1 cellular context compared by ENCODE assay signal in the genomic region with DNA sequence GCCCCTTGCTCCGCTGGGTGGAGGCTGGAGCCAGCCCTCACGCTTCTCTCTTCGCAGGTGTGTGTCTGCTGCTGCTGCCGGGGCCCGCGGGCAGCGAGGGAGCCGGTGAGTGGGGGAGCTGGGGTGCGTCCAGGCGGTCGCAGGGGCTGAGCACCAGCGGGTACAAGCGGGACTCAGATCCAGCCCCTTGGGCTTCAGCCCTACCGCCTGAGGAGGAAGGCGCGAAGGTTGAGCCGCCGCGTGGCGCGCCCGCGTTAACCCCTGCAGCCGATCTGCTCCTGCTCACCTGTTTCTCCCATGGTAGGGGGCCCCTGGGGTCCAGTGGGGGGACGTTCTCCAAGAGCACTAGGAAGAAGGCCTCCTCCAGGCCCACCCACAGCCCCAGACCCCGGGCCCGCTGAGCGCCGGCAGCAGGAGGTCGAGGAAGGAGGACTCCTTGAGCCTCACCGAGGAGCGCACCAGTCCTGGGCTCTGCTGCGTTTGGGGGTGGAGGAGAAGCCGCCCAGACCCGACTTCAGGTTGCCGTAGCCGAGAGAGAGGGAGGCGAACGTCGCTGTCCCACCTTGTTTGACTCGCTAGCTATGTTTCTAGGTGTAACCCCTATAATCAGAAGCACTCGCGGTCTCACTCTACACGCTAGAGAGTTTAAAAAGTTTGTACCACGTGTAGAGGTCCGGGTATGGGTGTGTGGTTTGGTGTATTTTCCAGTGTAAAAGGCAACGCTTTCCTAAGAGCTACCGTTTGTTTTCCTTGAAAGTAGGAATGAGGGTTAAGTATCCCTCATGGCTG.
TF ChIP-seq lines count a peak whose summit lies in the region.

No MANE protein-coding gene starts in this region.

TF ChIP-seq in K562, 482 proteins besides CTCF, POLR2A, EP300 and RAD21 (continued from another document and continues in another):
- no peak for TF ChIP-seq ZNF518B (CRISPR knock-in tag; IDR thresholded peaks at IDR 0.05)
- no peak for TF ChIP-seq ZNF785 (CRISPR knock-in tag; IDR thresholded peaks at IDR 0.05)
- no peak for TF ChIP-seq FIP1L1 (IDR thresholded peaks at IDR 0.05; ENCODE audit: low read depth, low read length, poor library complexity, severe bottlenecking)
- no peak for TF ChIP-seq SP1 (CRISPR knock-in tag; IDR thresholded peaks at IDR 0.05)
- TF ChIP-seq ZNF282 (CRISPR knock-in tag; IDR thresholded peaks at IDR 0.05), result peak; percentile 63; the same call in 1 of the 2 replicates
- TF ChIP-seq THAP12 (CRISPR knock-in tag; IDR thresholded peaks at IDR 0.05), result no peak
- no peak for TF ChIP-seq ETV6 (IDR thresholded peaks at IDR 0.05; ENCODE audit: borderline replicate concordance in 1 of 2, low read depth in 2 of 2, low read length in 1 of 2)
- no peak for TF ChIP-seq ETV6 (CRISPR knock-in tag; IDR thresholded peaks at IDR 0.05; ENCODE audit: borderline replicate concordance)
- no peak for TF ChIP-seq POLR3G (IDR thresholded peaks at IDR 0.05; ENCODE audit: extremely low read depth, insufficient read length, insufficient replicate concordance)
- no peak for TF ChIP-seq ARID1B (IDR thresholded peaks at IDR 0.05)
- no peak for TF ChIP-seq ZNF24 (IDR thresholded peaks at IDR 0.05)
- TF ChIP-seq TEAD4 (IDR thresholded peaks at IDR 0.05; ENCODE audit: low read length), result no peak
- no peak for TF ChIP-seq TEAD4 (CRISPR knock-in tag; IDR thresholded peaks at IDR 0.05; ENCODE audit: borderline replicate concordance)
- no peak for TF ChIP-seq ZNF57 (CRISPR knock-in tag; IDR thresholded peaks at IDR 0.05)
- TF ChIP-seq CBX1 (IDR thresholded peaks at IDR 0.05; ENCODE audit: low read depth), result no peak
- TF ChIP-seq MYNN (IDR thresholded peaks at IDR 0.05), result no peak
- no peak for TF ChIP-seq MYNN (CRISPR knock-in tag; IDR thresholded peaks at IDR 0.05)
- TF ChIP-seq TAF1 (IDR thresholded peaks at IDR 0.05; ENCODE audit: control insufficient read depth, extremely low read depth, insufficient read depth, low read length, severe bottlenecking), result no peak
- TF ChIP-seq, protein P1, sequence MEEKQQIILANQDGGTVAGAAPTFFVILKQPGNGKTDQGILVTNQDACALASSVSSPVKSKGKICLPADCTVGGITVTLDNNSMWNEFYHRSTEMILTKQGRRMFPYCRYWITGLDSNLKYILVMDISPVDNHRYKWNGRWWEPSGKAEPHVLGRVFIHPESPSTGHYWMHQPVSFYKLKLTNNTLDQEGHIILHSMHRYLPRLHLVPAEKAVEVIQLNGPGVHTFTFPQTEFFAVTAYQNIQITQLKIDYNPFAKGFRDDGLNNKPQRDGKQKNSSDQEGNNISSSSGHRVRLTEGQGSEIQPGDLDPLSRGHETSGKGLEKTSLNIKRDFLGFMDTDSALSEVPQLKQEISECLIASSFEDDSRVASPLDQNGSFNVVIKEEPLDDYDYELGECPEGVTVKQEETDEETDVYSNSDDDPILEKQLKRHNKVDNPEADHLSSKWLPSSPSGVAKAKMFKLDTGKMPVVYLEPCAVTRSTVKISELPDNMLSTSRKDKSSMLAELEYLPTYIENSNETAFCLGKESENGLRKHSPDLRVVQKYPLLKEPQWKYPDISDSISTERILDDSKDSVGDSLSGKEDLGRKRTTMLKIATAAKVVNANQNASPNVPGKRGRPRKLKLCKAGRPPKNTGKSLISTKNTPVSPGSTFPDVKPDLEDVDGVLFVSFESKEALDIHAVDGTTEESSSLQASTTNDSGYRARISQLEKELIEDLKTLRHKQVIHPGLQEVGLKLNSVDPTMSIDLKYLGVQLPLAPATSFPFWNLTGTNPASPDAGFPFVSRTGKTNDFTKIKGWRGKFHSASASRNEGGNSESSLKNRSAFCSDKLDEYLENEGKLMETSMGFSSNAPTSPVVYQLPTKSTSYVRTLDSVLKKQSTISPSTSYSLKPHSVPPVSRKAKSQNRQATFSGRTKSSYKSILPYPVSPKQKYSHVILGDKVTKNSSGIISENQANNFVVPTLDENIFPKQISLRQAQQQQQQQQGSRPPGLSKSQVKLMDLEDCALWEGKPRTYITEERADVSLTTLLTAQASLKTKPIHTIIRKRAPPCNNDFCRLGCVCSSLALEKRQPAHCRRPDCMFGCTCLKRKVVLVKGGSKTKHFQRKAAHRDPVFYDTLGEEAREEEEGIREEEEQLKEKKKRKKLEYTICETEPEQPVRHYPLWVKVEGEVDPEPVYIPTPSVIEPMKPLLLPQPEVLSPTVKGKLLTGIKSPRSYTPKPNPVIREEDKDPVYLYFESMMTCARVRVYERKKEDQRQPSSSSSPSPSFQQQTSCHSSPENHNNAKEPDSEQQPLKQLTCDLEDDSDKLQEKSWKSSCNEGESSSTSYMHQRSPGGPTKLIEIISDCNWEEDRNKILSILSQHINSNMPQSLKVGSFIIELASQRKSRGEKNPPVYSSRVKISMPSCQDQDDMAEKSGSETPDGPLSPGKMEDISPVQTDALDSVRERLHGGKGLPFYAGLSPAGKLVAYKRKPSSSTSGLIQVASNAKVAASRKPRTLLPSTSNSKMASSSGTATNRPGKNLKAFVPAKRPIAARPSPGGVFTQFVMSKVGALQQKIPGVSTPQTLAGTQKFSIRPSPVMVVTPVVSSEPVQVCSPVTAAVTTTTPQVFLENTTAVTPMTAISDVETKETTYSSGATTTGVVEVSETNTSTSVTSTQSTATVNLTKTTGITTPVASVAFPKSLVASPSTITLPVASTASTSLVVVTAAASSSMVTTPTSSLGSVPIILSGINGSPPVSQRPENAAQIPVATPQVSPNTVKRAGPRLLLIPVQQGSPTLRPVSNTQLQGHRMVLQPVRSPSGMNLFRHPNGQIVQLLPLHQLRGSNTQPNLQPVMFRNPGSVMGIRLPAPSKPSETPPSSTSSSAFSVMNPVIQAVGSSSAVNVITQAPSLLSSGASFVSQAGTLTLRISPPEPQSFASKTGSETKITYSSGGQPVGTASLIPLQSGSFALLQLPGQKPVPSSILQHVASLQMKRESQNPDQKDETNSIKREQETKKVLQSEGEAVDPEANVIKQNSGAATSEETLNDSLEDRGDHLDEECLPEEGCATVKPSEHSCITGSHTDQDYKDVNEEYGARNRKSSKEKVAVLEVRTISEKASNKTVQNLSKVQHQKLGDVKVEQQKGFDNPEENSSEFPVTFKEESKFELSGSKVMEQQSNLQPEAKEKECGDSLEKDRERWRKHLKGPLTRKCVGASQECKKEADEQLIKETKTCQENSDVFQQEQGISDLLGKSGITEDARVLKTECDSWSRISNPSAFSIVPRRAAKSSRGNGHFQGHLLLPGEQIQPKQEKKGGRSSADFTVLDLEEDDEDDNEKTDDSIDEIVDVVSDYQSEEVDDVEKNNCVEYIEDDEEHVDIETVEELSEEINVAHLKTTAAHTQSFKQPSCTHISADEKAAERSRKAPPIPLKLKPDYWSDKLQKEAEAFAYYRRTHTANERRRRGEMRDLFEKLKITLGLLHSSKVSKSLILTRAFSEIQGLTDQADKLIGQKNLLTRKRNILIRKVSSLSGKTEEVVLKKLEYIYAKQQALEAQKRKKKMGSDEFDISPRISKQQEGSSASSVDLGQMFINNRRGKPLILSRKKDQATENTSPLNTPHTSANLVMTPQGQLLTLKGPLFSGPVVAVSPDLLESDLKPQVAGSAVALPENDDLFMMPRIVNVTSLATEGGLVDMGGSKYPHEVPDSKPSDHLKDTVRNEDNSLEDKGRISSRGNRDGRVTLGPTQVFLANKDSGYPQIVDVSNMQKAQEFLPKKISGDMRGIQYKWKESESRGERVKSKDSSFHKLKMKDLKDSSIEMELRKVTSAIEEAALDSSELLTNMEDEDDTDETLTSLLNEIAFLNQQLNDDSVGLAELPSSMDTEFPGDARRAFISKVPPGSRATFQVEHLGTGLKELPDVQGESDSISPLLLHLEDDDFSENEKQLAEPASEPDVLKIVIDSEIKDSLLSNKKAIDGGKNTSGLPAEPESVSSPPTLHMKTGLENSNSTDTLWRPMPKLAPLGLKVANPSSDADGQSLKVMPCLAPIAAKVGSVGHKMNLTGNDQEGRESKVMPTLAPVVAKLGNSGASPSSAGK (IDR thresholded peaks at IDR 0.05), result peak; percentile 93
- peak; percentile 72 for TF ChIP-seq MAX (CRISPR knock-in tag; IDR thresholded peaks at IDR 0.05)
- TF ChIP-seq, protein P2, sequence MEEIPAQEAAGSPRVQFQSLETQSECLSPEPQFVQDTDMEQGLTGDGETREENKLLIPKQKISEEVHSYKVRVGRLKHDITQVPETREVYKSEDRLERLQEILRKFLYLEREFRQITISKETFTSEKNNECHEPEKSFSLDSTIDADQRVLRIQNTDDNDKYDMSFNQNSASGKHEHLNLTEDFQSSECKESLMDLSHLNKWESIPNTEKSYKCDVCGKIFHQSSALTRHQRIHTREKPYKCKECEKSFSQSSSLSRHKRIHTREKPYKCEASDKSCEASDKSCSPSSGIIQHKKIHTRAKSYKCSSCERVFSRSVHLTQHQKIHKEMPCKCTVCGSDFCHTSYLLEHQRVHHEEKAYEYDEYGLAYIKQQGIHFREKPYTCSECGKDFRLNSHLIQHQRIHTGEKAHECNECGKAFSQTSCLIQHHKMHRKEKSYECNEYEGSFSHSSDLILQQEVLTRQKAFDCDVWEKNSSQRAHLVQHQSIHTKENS (CRISPR knock-in tag; IDR thresholded peaks at IDR 0.05), result no peak
- TF ChIP-seq TRIM28 (IDR thresholded peaks at IDR 0.05), result no peak
- TF ChIP-seq FOXP4 (CRISPR knock-in tag; IDR thresholded peaks at IDR 0.05; ENCODE audit: borderline replicate concordance), result no peak
- no peak for TF ChIP-seq HMGN3 (IDR thresholded peaks at IDR 0.05; ENCODE audit: borderline replicate concordance, extremely low read depth, insufficient read length, low read depth, low read length)
- TF ChIP-seq ZNF274 (IDR thresholded peaks at IDR 0.05; ENCODE audit: borderline replicate concordance, low read depth, low read length), result no peak
- no peak for TF ChIP-seq GABPB1 (CRISPR knock-in tag; IDR thresholded peaks at IDR 0.05)
- TF ChIP-seq THAP7 (CRISPR knock-in tag; IDR thresholded peaks at IDR 0.05), result no peak
- no peak for TF ChIP-seq MEF2D (tag; conservative IDR thresholded peaks at IDR 0.05; ENCODE audit: low read depth)
- TF ChIP-seq SP2 (IDR thresholded peaks at IDR 0.05; ENCODE audit: extremely low read depth, low read depth, low read length, poor library complexity, severe bottlenecking), result no peak
- no peak for TF ChIP-seq KDM2B (CRISPR knock-in tag; IDR thresholded peaks at IDR 0.05)
- no peak for TF ChIP-seq ZNF830 (CRISPR knock-in tag; IDR thresholded peaks at IDR 0.05)
- TF ChIP-seq MTA2 (IDR thresholded peaks at IDR 0.05; ENCODE audit: low read depth), result no peak
- no peak for TF ChIP-seq NBN (IDR thresholded peaks at IDR 0.05; ENCODE audit: low read depth)
